ENCODE assay signal across 21 cellular contexts in genomic region chr12:29732211-29732992, GRCh38. TPM values are rescaled to one million over a fixed set of nuclear protein-coding genes. Genes with fewer than 3 reads are reported as not detected.
DNase-seq lines count a peak whose midpoint lies in the region; ATAC-seq and TF ChIP-seq lines count a peak whose summit lies in the region.
"Had no signal": no experiment of that assay in that cellular context is flagged by ENCODE, and none has a peak within 500 bp of the region (broad histone marks: within the 10 kb centered on the region; RNA-seq: fewer than 3 reads in every experiment).

No MANE protein-coding gene starts in this region.

- POLR2A ChIA-PET in RWPE1 (lab: Yijun Ruan, JAX; ENCODE audit: low non-redundant PET): no interaction called here

- H3K27ac ChIP-seq in rectal smooth muscle tissue (ENCODE audit: low read depth, low read length) (peak overlapping the region; percentile 15), RWPE1 (no peak overlapping the region)
- H3K27ac ChIP-seq: neural progenitor cell had no signal

- H3K4me3 ChIP-seq in HAP-1: no peak overlapping the region
- H3K4me3 ChIP-seq in rectal smooth muscle tissue (ENCODE audit: low read length): no peak overlapping the region
- H3K4me3 ChIP-seq: coronary artery, neural progenitor cell, tibial nerve had no signal

- H3K9me3 ChIP-seq in HAP-1: no peaks in the 10 kb centered on the region
- H3K9me3 ChIP-seq: tibial nerve had no signal

- ATAC-seq in GM19452 (IDR thresholded peaks at IDR 0.05; ENCODE audit: unreplicated experiment): no peak
- ATAC-seq: activated CD8-positive, alpha-beta T cell treated with anti-CD3 and anti-CD28 coated beads for 36 hours; activated T-cell treated with anti-CD3 and anti-CD28 coated beads, Interleukin-2, amount 50 U/mL, for 4 hours had no signal

- no peak overlapping the region for H3K9ac ChIP-seq in rectal smooth muscle tissue (ENCODE audit: low read length)
- H3K9ac ChIP-seq: neural progenitor cell had no signal

- H3K36me3 ChIP-seq in HAP-1 (replicated peaks): no peaks in the 10 kb centered on the region
- H3K36me3 ChIP-seq in rectal smooth muscle tissue (ENCODE audit: control insufficient read depth, insufficient read depth, low read length): no peaks in the 10 kb centered on the region
- H3K36me3 ChIP-seq: neural progenitor cell, tibial nerve had no signal

- no peak for TF ChIP-seq CTCF in GM13977 (IDR thresholded peaks at IDR 0.05; ENCODE audit: extremely low read depth, insufficient read depth, missing control alignments)
- TF ChIP-seq CTCF in RWPE1 (conservative IDR thresholded peaks at IDR 0.05; ENCODE audit: low read depth): no peak

- in situ Hi-C loops in HAP-1 (cut with MboI; ENCODE audit: low sequenced_read_pairs) (no loop called here), GM13977 (cut with MboI; ENCODE audit: low pct_unique_long_range_greater_than_20kb, low sequenced_read_pairs, unreplicated experiment) (no loop called here)

- H3K27me3 ChIP-seq in HAP-1 (ENCODE audit: low read depth): no peaks in the 10 kb centered on the region
- H3K27me3 ChIP-seq in rectal smooth muscle tissue (ENCODE audit: control insufficient read depth, insufficient read depth, low read length): no peaks in the 10 kb centered on the region
- H3K27me3 ChIP-seq: neural progenitor cell, tibial nerve had no signal

- H3K4me1 ChIP-seq in HAP-1 (peaks cover 4% of the 10 kb centered on the region), rectal smooth muscle tissue (ENCODE audit: control insufficient read depth, insufficient read depth, low read length) (peaks cover 28% of the 10 kb centered on the region)

- DNase-seq in HAP-1 (ENCODE audit: low spot score in 2 of 2) (peak; percentile 33 to 52), NCI-H82 treated with DMSO at 0.1 percent for 48 hours (lab: John Stamatoyannopoulos, UW; ENCODE audit: unreplicated experiment) (peak; percentile 23), dermis blood vessel endothelial cell (peak; percentile 66), D341Med (ENCODE audit: low spot score) (no peak), GM13977 (ENCODE audit: low spot score) (no peak), RWPE1 (ENCODE audit: low spot score) (no peak)
- DNase-seq: activated B cell treated with CpG ODN at 0.5 μM for 24 hours; activated naive CD4-positive, alpha-beta T cell treated with anti-CD3 and anti-CD28 coated beads, Interleukin-2, amount 10 ng/mL, durations not matched to agents 7 days and 5 days; activated T-cell treated with anti-CD3 and anti-CD28 coated beads, Interleukin-2, amount 50 U/mL, for 4 hours; COR-L47; foreskin melanocyte; GOT3; midbrain; NCI-H1436; NCI-H748 treated with DMSO at 0.1 percent for 48 hours had no signal

- CTCF ChIA-PET in RWPE1 (lab: Yijun Ruan, JAX): no interaction called here

RNA-seq across cellular contexts. Expression of gene TMTC1, which starts 51.3 kb away (rescaled TPM):
- total RNA-seq in dermis blood vessel endothelial cell: 12.9 and 19.2 TPM in 2 replicates
- total RNA-seq: activated B cell treated with CpG ODN at 0.5 μM for 24 hours; activated CD8-positive, alpha-beta T cell treated with anti-CD3 and anti-CD28 coated beads for 36 hours had no signal

Comparison
In these comparisons a context has a peak if more than half of its experiments do, and no peak if none do; other contexts are left out.
1. DNase-seq: peak in HAP-1 (2 of 2), NCI-H82 treated with DMSO at 0.1 percent for 48 hours (single experiment) and dermis blood vessel endothelial cell (single experiment); none in D341Med (single experiment), GM13977 (single experiment) and RWPE1 (single experiment).